Comparison of ENCODE assay signal across 8 cellular contexts in genomic region chr17:16589097-16589969, GRCh38. TPM values are rescaled to one million over a fixed set of nuclear protein-coding genes. Genes with fewer than 3 reads are reported as not detected.
A peak's percentile ranks its signal among the peaks of the same experiment; 100 is the strongest.
DNase-seq lines count a peak whose midpoint lies in the region; ATAC-seq and TF ChIP-seq lines count a peak whose summit lies in the region.

No MANE protein-coding gene starts in this region.

- H3K9me3 ChIP-seq in breast epithelium = no peaks in the 10 kb centered on the region
- H3K9me3 ChIP-seq in iPS-20b (ENCODE audit: insufficient read depth, low read depth, low read length) = no peaks in the 10 kb centered on the region
- no peaks in the 10 kb centered on the region for H3K9me3 ChIP-seq in skeletal muscle tissue (ENCODE audit: control insufficient read depth in 3 of 3, low read length in 3 of 3)

- intact Hi-C loops in breast epithelium (cut with DNase I; ENCODE audit: low total_unique reads) = no loop called here

- in situ Hi-C loops in GM13976 (cut with MboI; ENCODE audit: low sequenced_read_pairs, unreplicated experiment) = no loop called here

- H3K9ac ChIP-seq in iPS-20b (ENCODE audit: low read depth, low read length) (peak overlapping the region; percentile 80), skeletal muscle tissue (ENCODE audit: low read depth in 1 of 3, low read length in 3 of 3) (peak overlapping the region; percentile 74 to 86 (median 78))

- H3K4me1 ChIP-seq in breast epithelium (no peaks in the 10 kb centered on the region), iPS-20b (ENCODE audit: insufficient read depth, low read length) (no peaks in the 10 kb centered on the region), skeletal muscle tissue (ENCODE audit: control insufficient read depth in 3 of 3, insufficient read depth in 3 of 3, low read length in 3 of 3) (peaks cover 3 to 8% (median 3%) of the 10 kb centered on the region in 3 donors)

- H3K27me3 ChIP-seq in breast epithelium = no peaks in the 10 kb centered on the region
- peaks cover 35% of the 10 kb centered on the region for H3K27me3 ChIP-seq in iPS-20b (ENCODE audit: insufficient read depth, low read length)
- peaks cover 0 to 6% (median 0%) of the 10 kb centered on the region in 3 donors for H3K27me3 ChIP-seq in skeletal muscle tissue (ENCODE audit: control insufficient read depth in 3 of 3, insufficient read depth in 3 of 3, low read length in 3 of 3)

- no peak for TF ChIP-seq POLR2A in breast epithelium (IDR thresholded peaks at IDR 0.05)

- H3K36me3 ChIP-seq in breast epithelium (no peaks in the 10 kb centered on the region), iPS-20b (ENCODE audit: insufficient read depth, low read depth, low read length) (no peaks in the 10 kb centered on the region), skeletal muscle tissue (ENCODE audit: control insufficient read depth in 3 of 3, insufficient read depth in 3 of 3, low read length in 3 of 3) (no peaks in the 10 kb centered on the region)

- ATAC-seq in HG03103 (IDR thresholded peaks at IDR 0.05; ENCODE audit: low read depth, unreplicated experiment) = peak; percentile 76
- ATAC-seq in GM18870 (IDR thresholded peaks at IDR 0.05; ENCODE audit: unreplicated experiment) = no peak

- DNase-seq in GM13976 (ENCODE audit: low spot score) (peak; percentile 97), NCI-H2196 (lab: John Stamatoyannopoulos, UW; ENCODE audit: unreplicated experiment) (peak; percentile 77), breast epithelium (ENCODE audit: low spot score in 2 of 2) (peak; percentile 82 to 84)

- peak; percentile 99 for TF ChIP-seq CTCF in GM13976 (IDR thresholded peaks at IDR 0.05; ENCODE audit: borderline replicate concordance, control extremely low read depth, extremely low read depth, insufficient read depth, missing control alignments)
- TF ChIP-seq CTCF in VCaP (conservative IDR thresholded peaks at IDR 0.05) = peak; percentile 99
- TF ChIP-seq CTCF in breast epithelium (IDR thresholded peaks at IDR 0.05) = peak; percentile 80 to 93 (median 85)

- H3K27ac ChIP-seq in VCaP = peak overlapping the region; percentile 71
- peak overlapping the region; percentile 68 to 82 for H3K27ac ChIP-seq in breast epithelium
- H3K27ac ChIP-seq in iPS-20b (ENCODE audit: low read length) = no peak overlapping the region
- no peak overlapping the region for H3K27ac ChIP-seq in skeletal muscle tissue (ENCODE audit: low read depth, low read length)

- H3K4me3 ChIP-seq in breast epithelium (peak overlapping the region; percentile 57 to 83 (median 67)), iPS-20b (ENCODE audit: low read length) (peak overlapping the region; percentile 88), skeletal muscle tissue (ENCODE audit: low read length in 3 of 3) (peak overlapping the region; percentile 83 to 85 (median 84))

RNA-seq across cellular contexts. Expression of gene ZNF287, which starts 20.3 kb away (rescaled TPM):
- total RNA-seq in breast epithelium (10 to 100 TPM in 1 of 3 donors, 1 to 10 TPM in 2; 6.2 to 12.1 (median 7.2) TPM), skeletal muscle tissue (5.7 TPM)

Comparison
In these comparisons a context has a peak if more than half of its experiments do, and no peak if none do; other contexts are left out.
1. H3K27ac ChIP-seq: peak in VCaP (single experiment) and breast epithelium (2 of 2); none in iPS-20b (single experiment) and skeletal muscle tissue (single experiment).
2. Peak in every context shown above with its lines, with median percentiles within 50 percentile points of each other: DNase-seq, CTCF ChIP-seq and H3K4me3 ChIP-seq.